ENCODE assay signal across 9 cellular contexts in genomic region chr1:94540440-94541174, GRCh38. TPM values are rescaled to one million over a fixed set of nuclear protein-coding genes. Genes with fewer than 3 reads are reported as not detected.
DNase-seq lines count a peak whose midpoint lies in the region; ATAC-seq and TF ChIP-seq lines count a peak whose summit lies in the region.
"Had no signal": no experiment of that assay in that cellular context is flagged by ENCODE, and none has a peak within 500 bp of the region (broad histone marks: within the 10 kb centered on the region; RNA-seq: fewer than 3 reads in every experiment).

No MANE protein-coding gene starts in this region.

- TF ChIP-seq CTCF in SK-N-SH (IDR thresholded peaks at IDR 0.05) (no peak), astrocyte of the cerebellum (IDR thresholded peaks at IDR 0.05; ENCODE audit: low read depth, low read length, missing control alignments) (no peak), suprapubic skin (IDR thresholded peaks at IDR 0.05) (no peak)

- H3K9me3 ChIP-seq in SK-N-SH (no peaks in the 10 kb centered on the region), suprapubic skin (no peaks in the 10 kb centered on the region)

- no peak for TF ChIP-seq RAD21 in SK-N-SH (IDR thresholded peaks at IDR 0.05; ENCODE audit: low read length)

- CTCF ChIA-PET in SK-N-SH (lab: Yijun Ruan, JAX) = interaction anchor here (0.9 to 3.0 kb wide), 6 partner anchors 9 to 264 kb away, joined by 4 to 25 read pairs (median 4); no protein-coding TSS in a partner anchor

- H3K4me1 ChIP-seq in SK-N-SH (ENCODE audit: control insufficient read depth in 1 of 2, insufficient read depth in 2 of 2, low read depth in 1 of 2, low read length in 1 of 2) (peaks cover 14 to 15% of the 10 kb centered on the region in 2 experiments; a peak in 3 of 4 replicates), suprapubic skin (peaks cover 56% of the 10 kb centered on the region)

- no peaks in the 10 kb centered on the region for H3K9me2 ChIP-seq in SK-N-SH

- H3K9ac ChIP-seq in SK-N-SH = peak overlapping the region; percentile 57; the same call in 1 of the 2 replicates

- H3K4me3 ChIP-seq in SK-N-SH (ENCODE audit: low read depth in 2 of 2, low read length in 1 of 2) = peak overlapping the region; percentile 73 to 86
- peak overlapping the region; percentile 80 for H3K4me3 ChIP-seq in astrocyte of the cerebellum (ENCODE audit: low read depth, low read length)
- peak overlapping the region; percentile 66 for H3K4me3 ChIP-seq in suprapubic skin

- WGBS in SK-N-SH (ENCODE audit: low lambda C conversion rate) = 88% methylated on average over 21 of the region's 21 CpGs
- 49% methylated on average over 21 of the region's 21 CpGs for WGBS in suprapubic skin

- TF ChIP-seq POLR2A in suprapubic skin (IDR thresholded peaks at IDR 0.05) = no peak

- H3K27ac ChIP-seq in SK-N-SH (ENCODE audit: low read depth in 2 of 2, low read length in 1 of 2) (no peak overlapping the region; a peak in 1 of 4 replicates), suprapubic skin (peak overlapping the region; percentile 87)

- H3K27me3 ChIP-seq in SK-N-SH (ENCODE audit: insufficient read depth) (no peaks in the 10 kb centered on the region), suprapubic skin (peaks cover 3% of the 10 kb centered on the region)

- in situ Hi-C loops in astrocyte of the cerebellum (cut with HindIII; ENCODE audit: low sequenced_read_pairs) = loop anchor here (25.0 kb wide), 1 partner anchor 247 kb away; no protein-coding TSS in a partner anchor

- H2AFZ ChIP-seq in SK-N-SH (ENCODE audit: low read depth) = peak overlapping the region; percentile 94

- POLR2A ChIA-PET in SK-N-SH (lab: Yijun Ruan, JAX) = no interaction called here

- H3K79me2 ChIP-seq in SK-N-SH (ENCODE audit: insufficient read depth) = no peaks in the 10 kb centered on the region

- DNase-seq in SK-N-SH = no peak
- no peak for DNase-seq in astrocyte of the cerebellum (ENCODE audit: low read depth)
- DNase-seq in left colon = no peak
- no peak for DNase-seq in suprapubic skin (ENCODE audit: low spot score in 2 of 2)
- no peak for DNase-seq in iPS-NIHi7 (ENCODE audit: extremely low spot score)
- DNase-seq: cerebellar nuclear complex had no signal

- H3F3A ChIP-seq in SK-N-SH (replicated peaks; ENCODE audit: insufficient read depth) = peaks cover 21% of the 10 kb centered on the region

- ATAC-seq in SK-N-SH treated with all-trans-retinoic acid at 6 μM for 48 hours = no peak
- peak; percentile 9 for ATAC-seq in left colon
- ATAC-seq in GM21381 (IDR thresholded peaks at IDR 0.05; ENCODE audit: unreplicated experiment) = no peak
- no peak for ATAC-seq in HG03045 (IDR thresholded peaks at IDR 0.05; ENCODE audit: unreplicated experiment)

- intact Hi-C loops in left colon (cut with DNase I, micrococcal nuclease) = no loop called here

- H3K36me3 ChIP-seq in SK-N-SH (replicated peaks in 1 of 2; ENCODE audit: control insufficient read depth in 1 of 2, insufficient read depth in 2 of 2, low read length in 1 of 2) (peaks cover 0 to under 1% of the 10 kb centered on the region in 2 experiments), suprapubic skin (peaks cover 1% of the 10 kb centered on the region)

- H3K4me2 ChIP-seq in SK-N-SH = peak overlapping the region; percentile 89

- no peaks in the 10 kb centered on the region for H4K20me1 ChIP-seq in SK-N-SH (ENCODE audit: insufficient read depth)

- TF ChIP-seq EP300 in SK-N-SH (IDR thresholded peaks at IDR 0.05; ENCODE audit: borderline replicate concordance in 1 of 2, low read depth in 1 of 2, low read length in 1 of 2) = no peak
- TF ChIP-seq EP300 in suprapubic skin (IDR thresholded peaks at IDR 0.05) = no peak

TF ChIP-seq in SK-N-SH, 30 proteins besides CTCF, POLR2A, EP300 and RAD21 (continues in another document):
- TF ChIP-seq MXI1 (IDR thresholded peaks at IDR 0.05; ENCODE audit: low read depth, low read length) (peak; percentile 28; the same call in 1 of the 2 replicates), RXRA (IDR thresholded peaks at IDR 0.05; ENCODE audit: borderline replicate concordance, low read depth) (no peak), REST (IDR thresholded peaks at IDR 0.05; ENCODE audit: low read depth, low read length) (no peak), SIN3A (IDR thresholded peaks at IDR 0.05; ENCODE audit: borderline replicate concordance, low read depth, low read length) (no peak), YY1 (IDR thresholded peaks at IDR 0.05; ENCODE audit: low read depth) (no peak)

TF ChIP-seq in SK-N-SH treated with all-trans-retinoic acid at 6 μM for 48 hours, 23 proteins besides CTCF, POLR2A, EP300 and RAD21:
- TF ChIP-seq ZFP30 (CRISPR knock-in tag; IDR thresholded peaks at IDR 0.05) = no peak
- TF ChIP-seq ZNF565 (CRISPR knock-in tag; conservative IDR thresholded peaks at IDR 0.05; ENCODE audit: low read depth) = no peak
- TF ChIP-seq, protein P1, sequence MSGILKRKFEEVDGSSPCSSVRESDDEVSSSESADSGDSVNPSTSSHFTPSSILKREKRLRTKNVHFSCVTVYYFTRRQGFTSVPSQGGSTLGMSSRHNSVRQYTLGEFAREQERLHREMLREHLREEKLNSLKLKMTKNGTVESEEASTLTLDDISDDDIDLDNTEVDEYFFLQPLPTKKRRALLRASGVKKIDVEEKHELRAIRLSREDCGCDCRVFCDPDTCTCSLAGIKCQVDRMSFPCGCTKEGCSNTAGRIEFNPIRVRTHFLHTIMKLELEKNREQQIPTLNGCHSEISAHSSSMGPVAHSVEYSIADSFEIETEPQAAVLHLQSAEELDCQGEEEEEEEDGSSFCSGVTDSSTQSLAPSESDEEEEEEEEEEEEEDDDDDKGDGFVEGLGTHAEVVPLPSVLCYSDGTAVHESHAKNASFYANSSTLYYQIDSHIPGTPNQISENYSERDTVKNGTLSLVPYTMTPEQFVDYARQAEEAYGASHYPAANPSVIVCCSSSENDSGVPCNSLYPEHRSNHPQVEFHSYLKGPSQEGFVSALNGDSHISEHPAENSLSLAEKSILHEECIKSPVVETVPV (CRISPR knock-in tag; IDR thresholded peaks at IDR 0.05) = no peak
- TF ChIP-seq, protein P2, sequence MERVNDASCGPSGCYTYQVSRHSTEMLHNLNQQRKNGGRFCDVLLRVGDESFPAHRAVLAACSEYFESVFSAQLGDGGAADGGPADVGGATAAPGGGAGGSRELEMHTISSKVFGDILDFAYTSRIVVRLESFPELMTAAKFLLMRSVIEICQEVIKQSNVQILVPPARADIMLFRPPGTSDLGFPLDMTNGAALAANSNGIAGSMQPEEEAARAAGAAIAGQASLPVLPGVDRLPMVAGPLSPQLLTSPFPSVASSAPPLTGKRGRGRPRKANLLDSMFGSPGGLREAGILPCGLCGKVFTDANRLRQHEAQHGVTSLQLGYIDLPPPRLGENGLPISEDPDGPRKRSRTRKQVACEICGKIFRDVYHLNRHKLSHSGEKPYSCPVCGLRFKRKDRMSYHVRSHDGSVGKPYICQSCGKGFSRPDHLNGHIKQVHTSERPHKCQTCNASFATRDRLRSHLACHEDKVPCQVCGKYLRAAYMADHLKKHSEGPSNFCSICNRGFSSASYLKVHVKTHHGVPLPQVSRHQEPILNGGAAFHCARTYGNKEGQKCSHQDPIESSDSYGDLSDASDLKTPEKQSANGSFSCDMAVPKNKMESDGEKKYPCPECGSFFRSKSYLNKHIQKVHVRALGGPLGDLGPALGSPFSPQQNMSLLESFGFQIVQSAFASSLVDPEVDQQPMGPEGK (CRISPR knock-in tag; IDR thresholded peaks at IDR 0.05; ENCODE audit: borderline replicate concordance) = no peak
- TF ChIP-seq ZFP3 (CRISPR knock-in tag; IDR thresholded peaks at IDR 0.05) = no peak
- no peak for TF ChIP-seq ZC3H10 (CRISPR knock-in tag; IDR thresholded peaks at IDR 0.05)
- no peak for TF ChIP-seq CSDC2 (CRISPR knock-in tag; IDR thresholded peaks at IDR 0.05)
- no peak for TF ChIP-seq ESRRG (CRISPR knock-in tag; IDR thresholded peaks at IDR 0.05)
- no peak for TF ChIP-seq ARNTL (CRISPR knock-in tag; IDR thresholded peaks at IDR 0.05; ENCODE audit: borderline replicate concordance, low read depth)
TF ChIP-seq in SK-N-SH treated with all-trans-retinoic acid at 6 μM for 48 hours: peak in this region for 0.

RNA-seq across cellular contexts. Expression of gene F3, which starts 1.0 kb away (rescaled TPM):
- polyA plus RNA-seq in SK-N-SH (2012; rRNA removed) = 1.8 and 2.5 TPM in 2 replicates
- 2.3 and 2.4 TPM in 2 replicates for polyA plus RNA-seq in SK-N-SH (2012; cell fraction: cytosol; rRNA removed)
- 2.8 and 3.6 TPM in 2 replicates for polyA plus RNA-seq in SK-N-SH (2012; cell fraction: nucleus; rRNA removed)
- 10 to 100 TPM; 44.4 to 52.4 TPM for total RNA-seq in left colon
- 100 to 1,000 TPM in 2 of 4 donors, 10 to 100 TPM in 2; 36.5 to 110 (median 84.0) TPM for total RNA-seq in suprapubic skin
